24 cellular contexts compared by ENCODE assay signal in the genomic region with DNA sequence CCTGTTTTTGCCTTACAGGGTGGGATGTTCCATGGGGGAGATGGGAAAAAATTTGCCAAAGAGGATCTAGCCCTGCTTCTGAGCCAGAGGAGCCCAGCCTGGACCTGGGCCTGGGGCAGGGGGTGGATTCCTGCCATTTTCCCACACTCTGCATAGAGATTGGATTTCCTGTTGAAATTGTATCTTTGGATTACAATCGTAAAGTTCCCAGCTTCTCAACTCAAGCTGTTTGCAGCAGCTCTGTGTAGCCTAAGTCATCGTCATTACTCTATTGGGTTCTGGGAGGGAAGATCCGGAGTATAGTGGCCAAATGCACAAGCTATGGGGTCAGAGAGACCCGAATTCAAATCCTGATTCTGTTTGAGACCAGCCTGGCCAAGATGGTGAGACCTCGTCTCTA.
A peak's percentile ranks its signal among the peaks of the same experiment; 100 is the strongest.
DNase-seq lines count a peak whose midpoint lies in the region; ATAC-seq, FAIRE-seq and TF ChIP-seq lines count a peak whose summit lies in the region.
"Had no signal": no experiment of that assay in that cellular context is flagged by ENCODE, and none has a peak within 500 bp of the region (broad histone marks: within the 10 kb centered on the region; RNA-seq: fewer than 3 reads in every experiment).

No MANE protein-coding gene starts in this region.

- no peak for TF ChIP-seq POLR2A in GM12892 (IDR thresholded peaks at IDR 0.05; ENCODE audit: low read depth, low read length)

- no peak for ATAC-seq in HG03045 (IDR thresholded peaks at IDR 0.05; ENCODE audit: unreplicated experiment)

- H3K36me3 Mint-ChIP-seq in brain (peaks cover 35% of the 10 kb centered on the region), endothelial cell (ENCODE audit: low read depth, unreplicated experiment) (peaks cover 22% of the 10 kb centered on the region), nephron (ENCODE audit: low read depth) (no peaks in the 10 kb centered on the region)
- H3K36me3 Mint-ChIP-seq: CD14-positive monocyte; CD4-positive, alpha-beta memory T cell; CD4-positive, CD25-positive, alpha-beta regulatory T cell; CD8-positive, alpha-beta memory T cell had no signal

- H3K4me3 Mint-ChIP-seq in brain (peak overlapping the region in 1 of 5 experiments; percentile 43), endothelial cell (ENCODE audit: unreplicated experiment) (peak overlapping the region; percentile 39), nephron (peak overlapping the region in 1 of 3 experiments; percentile 33)
- H3K4me3 Mint-ChIP-seq: CD14-positive monocyte; CD4-positive, alpha-beta memory T cell; CD4-positive, CD25-positive, alpha-beta regulatory T cell; CD8-positive, alpha-beta memory T cell had no signal

- peak overlapping the region in 4 of 5 experiments; percentile 16 to 98 (median 56) for H3K27ac Mint-ChIP-seq in brain
- H3K27ac Mint-ChIP-seq in endothelial cell (ENCODE audit: unreplicated experiment): no peak overlapping the region
- peak overlapping the region in 2 of 3 experiments; percentile 72 to 82 for H3K27ac Mint-ChIP-seq in nephron
- H3K27ac Mint-ChIP-seq: CD14-positive monocyte; CD4-positive, alpha-beta memory T cell; CD4-positive, CD25-positive, alpha-beta regulatory T cell; CD8-positive, alpha-beta memory T cell had no signal

- no peak for FAIRE-seq in GM12892 (lab: Jason Lieb, UNC)
- FAIRE-seq: A204.1, GM12891, GM18507 had no signal

- TF ChIP-seq CTCF in brain (conservative IDR thresholded peaks at IDR 0.05): no peak
- TF ChIP-seq CTCF in endothelial cell (IDR thresholded peaks at IDR 0.05; ENCODE audit: unreplicated experiment): no peak
- no peak for TF ChIP-seq CTCF in nephron (IDR thresholded peaks at IDR 0.05; ENCODE audit: unreplicated experiment in 3 of 3)

- H3K27me3 Mint-ChIP-seq in brain (peaks cover 6% of the 10 kb centered on the region), endothelial cell (ENCODE audit: unreplicated experiment) (peaks cover 2% of the 10 kb centered on the region), nephron (ENCODE audit: low read depth) (peaks cover 11% of the 10 kb centered on the region)

- DNase-seq in endothelial cell (ENCODE audit: low spot score) (no peak), GM12892 (ENCODE audit: insufficient read length) (no peak)
- DNase-seq: 8988T; ACHN; BE2C; C1 segment of cervical spinal cord; CD4-positive, alpha-beta memory T cell; CD4-positive, CD25-positive, alpha-beta regulatory T cell; CD8-positive, alpha-beta memory T cell; COR-L47; DMS 273 treated with DMSO at 0.1 percent for 48 hours; DMS153; DMS53; DMS79; DND-41; EL; GDM1 had no signal

- H3K4me1 Mint-ChIP-seq in brain (peaks cover 77% of the 10 kb centered on the region), endothelial cell (ENCODE audit: unreplicated experiment) (peaks cover 5% of the 10 kb centered on the region), nephron (peaks cover 73% of the 10 kb centered on the region)
- H3K4me1 Mint-ChIP-seq: CD14-positive monocyte; CD4-positive, alpha-beta memory T cell; CD4-positive, CD25-positive, alpha-beta regulatory T cell; CD8-positive, alpha-beta memory T cell had no signal

- H3K9me3 Mint-ChIP-seq in brain: no peaks in the 10 kb centered on the region
- H3K9me3 Mint-ChIP-seq in endothelial cell (ENCODE audit: unreplicated experiment): no peaks in the 10 kb centered on the region
- H3K9me3 Mint-ChIP-seq in nephron: no peaks in the 10 kb centered on the region
- H3K9me3 Mint-ChIP-seq: CD4-positive, alpha-beta memory T cell had no signal
